In the genomic region with DNA sequence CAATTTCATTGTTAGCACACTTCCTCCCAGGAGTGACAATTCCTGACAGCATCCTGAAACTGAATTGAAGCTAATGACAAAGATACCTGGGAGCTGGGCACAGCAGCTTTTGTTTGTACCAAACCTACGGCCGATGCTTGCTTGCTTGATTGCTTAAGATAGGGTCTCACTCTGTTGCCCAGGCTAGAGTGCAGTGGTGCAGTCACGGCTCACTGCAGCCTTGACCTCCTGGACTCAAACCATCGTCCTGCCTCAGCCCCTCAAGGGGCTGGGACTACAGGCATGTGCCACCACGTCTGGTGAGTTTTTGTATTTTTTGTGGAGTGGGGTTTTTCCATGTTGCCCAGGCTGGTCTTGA, we compare ENCODE assay signal across 12 cellular contexts.
A peak's percentile ranks its signal among the peaks of the same experiment; 100 is the strongest.
DNase-seq lines count a peak whose midpoint lies in the region; ATAC-seq and TF ChIP-seq lines count a peak whose summit lies in the region.
"Had no signal": no experiment of that assay in that cellular context is flagged by ENCODE, and none has a peak within 500 bp of the region (broad histone marks: within the 10 kb centered on the region; RNA-seq: fewer than 3 reads in every experiment).

No MANE protein-coding gene starts in this region.

- peaks cover 42% of the 10 kb centered on the region for H3K4me1 Mint-ChIP-seq in activated B cell treated with CpG ODN at 0.5 μM for 24 hours

- TF ChIP-seq EP300 in ovary (IDR thresholded peaks at IDR 0.05) = no peak

- TF ChIP-seq POLR2A in ovary (IDR thresholded peaks at IDR 0.05) = no peak
- no peak for TF ChIP-seq POLR2A in prostate gland (IDR thresholded peaks at IDR 0.05)

- H3K27me3 ChIP-seq in dorsolateral prefrontal cortex (no peaks in the 10 kb centered on the region), ovary (no peaks in the 10 kb centered on the region), prostate gland (replicated peaks; ENCODE audit: insufficient read depth) (no peaks in the 10 kb centered on the region)

- no peak overlapping the region for H3K4me3 ChIP-seq in dorsolateral prefrontal cortex
- H3K4me3 ChIP-seq in ovary = no peak overlapping the region
- no peak overlapping the region for H3K4me3 ChIP-seq in prostate gland

- no peak for TF ChIP-seq CTCF in activated B cell treated with CpG ODN at 0.5 μM for 24 hours (IDR thresholded peaks at IDR 0.05)
- TF ChIP-seq CTCF in dorsolateral prefrontal cortex (IDR thresholded peaks at IDR 0.05 in 54 of 56, conservative IDR thresholded peaks at IDR 0.05 in 2 of 56; ENCODE audit: low read depth in 1 of 56, partially characterized antibody in 56 of 56) = no peak
- TF ChIP-seq CTCF in ovary (IDR thresholded peaks at IDR 0.05) = no peak
- TF ChIP-seq CTCF in prostate gland (IDR thresholded peaks at IDR 0.05) = no peak

- H3K27ac ChIP-seq in dorsolateral prefrontal cortex = no peak overlapping the region
- H3K27ac ChIP-seq in ovary = no peak overlapping the region
- H3K27ac ChIP-seq in prostate gland = no peak overlapping the region

- H3K9me3 ChIP-seq in ovary (no peaks in the 10 kb centered on the region), prostate gland (no peaks in the 10 kb centered on the region)

- no peaks in the 10 kb centered on the region for H3K36me3 Mint-ChIP-seq in activated B cell treated with CpG ODN at 0.5 μM for 24 hours (ENCODE audit: low read depth)
- H3K36me3 Mint-ChIP-seq: CD8-positive, alpha-beta memory T cell had no signal

- CTCF ChIA-PET in activated B cell treated with CpG ODN at 0.5 μM for 24 hours (lab: Charles Lee) = no interaction called here

- intact Hi-C loops in activated B cell treated with CpG ODN at 0.5 μM for 24 hours (cut with micrococcal nuclease) = loop anchor here (2.0 to 10.0 kb wide), 5 partner anchors 54 to 1224 kb away; a partner anchor contains a TSS
- intact Hi-C loops in dorsolateral prefrontal cortex (cut with DNase I) = no loop called here
- intact Hi-C loops in ovary (cut with DNase I) = no loop called here
- intact Hi-C loops in prostate gland (cut with DNase I) = no loop called here

- ATAC-seq in GM18873 (IDR thresholded peaks at IDR 0.05; ENCODE audit: low FRiP score, unreplicated experiment) = peak; percentile 30
- ATAC-seq in GM21723 (IDR thresholded peaks at IDR 0.05; ENCODE audit: unreplicated experiment) = peak; percentile 38
- ATAC-seq in HG03103 (IDR thresholded peaks at IDR 0.05; ENCODE audit: low read depth, unreplicated experiment) = peak; percentile 29
- ATAC-seq in activated B cell treated with CpG ODN at 0.5 μM for 24 hours (ENCODE audit: low read depth) = peak; percentile 41
- ATAC-seq: activated T-cell treated with anti-CD3 and anti-CD28 coated beads, Interleukin-2, amount 50 U/mL, for 4 hours had no signal

- POLR2A ChIA-PET in activated B cell treated with CpG ODN at 0.5 μM for 24 hours (lab: Charles Lee) = interaction anchor here (1.4 kb wide), 1 partner anchor 65 kb away, joined by 5 read pairs; no protein-coding TSS in a partner anchor

- H3K27me3 Mint-ChIP-seq in activated B cell treated with CpG ODN at 0.5 μM for 24 hours = no peaks in the 10 kb centered on the region

- DNase-seq in activated B cell treated with CpG ODN at 0.5 μM for 24 hours = no peak
- DNase-seq in dorsolateral prefrontal cortex = no peak
- no peak for DNase-seq in ovary
- DNase-seq in LoVo (ENCODE audit: low spot score) = no peak
- DNase-seq in prostate gland (ENCODE audit: low spot score) = no peak
- DNase-seq: activated T-cell treated with anti-CD3 and anti-CD28 coated beads, Interleukin-2, amount 50 U/mL, for 4 hours; CD8-positive, alpha-beta memory T cell; NCI-H1105 treated with DMSO at 0.1 percent for 48 hours; T1000 had no signal

- WGBS in ovary, 3 donors = 79 to 87% (median 83%) methylated on average over 5 of the region's 5 CpGs
- WGBS in prostate gland = 92% methylated on average over 5 of the region's 5 CpGs

- H3K4me1 ChIP-seq in ovary (ENCODE audit: insufficient read depth) (no peaks in the 10 kb centered on the region), prostate gland (replicated peaks) (no peaks in the 10 kb centered on the region)

- H3K27ac Mint-ChIP-seq in activated B cell treated with CpG ODN at 0.5 μM for 24 hours = peak overlapping the region; percentile 70

- H3K36me3 ChIP-seq in ovary = no peaks in the 10 kb centered on the region
- H3K36me3 ChIP-seq in prostate gland = no peaks in the 10 kb centered on the region

- H3K4me3 Mint-ChIP-seq in activated B cell treated with CpG ODN at 0.5 μM for 24 hours = peak overlapping the region; percentile 64
- H3K4me3 Mint-ChIP-seq: activated T-cell treated with anti-CD3 and anti-CD28 coated beads, Interleukin-2, amount 50 U/mL, for 4 hours; CD8-positive, alpha-beta memory T cell had no signal

- H3K9me3 Mint-ChIP-seq in activated B cell treated with CpG ODN at 0.5 μM for 24 hours = no peaks in the 10 kb centered on the region
- H3K9me3 Mint-ChIP-seq: activated T-cell treated with anti-CD3 and anti-CD28 coated beads, Interleukin-2, amount 50 U/mL, for 4 hours; CD8-positive, alpha-beta memory T cell had no signal
